6 cellular contexts compared by ENCODE assay signal in the genomic region with DNA sequence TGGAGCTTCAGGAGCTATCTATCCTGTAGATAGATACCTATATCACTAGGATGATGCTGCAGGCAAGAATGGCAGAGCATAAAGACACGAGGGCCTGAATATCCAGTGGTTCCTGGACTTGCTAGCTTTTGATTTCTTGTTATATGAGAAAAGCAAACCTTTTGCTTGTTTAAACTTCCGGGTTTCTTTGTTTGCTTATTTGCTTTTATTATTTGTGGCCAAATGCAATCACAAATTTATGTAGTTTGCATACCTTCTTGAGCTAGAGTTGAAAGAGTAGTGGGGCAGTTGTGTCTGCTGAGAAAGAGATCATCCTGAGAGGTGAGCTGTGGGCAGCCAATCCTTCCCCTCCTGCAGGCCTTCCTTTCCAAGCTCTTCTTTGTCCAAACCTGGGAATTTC.
"Had no signal": no experiment of that assay in that cellular context is flagged by ENCODE, and none has a peak within 500 bp of the region (broad histone marks: within the 10 kb centered on the region; RNA-seq: fewer than 3 reads in every experiment).

No MANE protein-coding gene starts in this region.

- DNase-seq: H9, HCEC 1CT, IMR-90, KG1 had no signal

- H3K4me2 ChIP-seq: GM23338 had no signal

- ATAC-seq: GM23338, K562 had no signal

- H3K4me3 ChIP-seq: GM23338, K562 had no signal

- H2AFZ ChIP-seq: GM23338 had no signal
